Comparison of ENCODE assay signal across 1 cellular context in genomic region chr22:36467946-36468345, GRCh38.
TF ChIP-seq lines count a peak whose summit lies in the region.

No MANE protein-coding gene starts in this region.

TF ChIP-seq in HEK293, 187 proteins besides CTCF, POLR2A, EP300 and RAD21 (continued from another document):
- TF ChIP-seq ZSCAN5A (tag by site-specific recombination; IDR thresholded peaks at IDR 0.05) (no peak), OVOL3 (tag by site-specific recombination; IDR thresholded peaks at IDR 0.05) (no peak), ZNF621 (tag by site-specific recombination; IDR thresholded peaks at IDR 0.05) (no peak), ZNF214 (tag by site-specific recombination; IDR thresholded peaks at IDR 0.05; ENCODE audit: borderline replicate concordance) (no peak), ZNF677 (tag by site-specific recombination; IDR thresholded peaks at IDR 0.05) (no peak), RBAK (tag by site-specific recombination; IDR thresholded peaks at IDR 0.05) (no peak), HIC1 (tag by site-specific recombination; IDR thresholded peaks at IDR 0.05) (0 out of 2 replicates have a peak, but pooled peaks have one; percentile 22), SP2 (tag by site-specific recombination; IDR thresholded peaks at IDR 0.05) (no peak), ZNF791 (tag by site-specific recombination; IDR thresholded peaks at IDR 0.05) (no peak), BCL6B (tag by site-specific recombination; IDR thresholded peaks at IDR 0.05) (no peak), ZNF132 (tag by site-specific recombination; IDR thresholded peaks at IDR 0.05; ENCODE audit: borderline replicate concordance) (no peak), ZNF785 (tag by site-specific recombination; IDR thresholded peaks at IDR 0.05) (no peak), ZEB2 (tag by site-specific recombination; IDR thresholded peaks at IDR 0.05) (no peak), ZBTB26 (tag by site-specific recombination; optimal IDR thresholded peaks at IDR 0.05) (peak; percentile 9), ZNF707 (tag by site-specific recombination; IDR thresholded peaks at IDR 0.05) (no peak), ZNF837 (tag by site-specific recombination; IDR thresholded peaks at IDR 0.05) (no peak), ZNF148 (tag by site-specific recombination; IDR thresholded peaks at IDR 0.05; ENCODE audit: borderline replicate concordance) (no peak), ZNF112 (tag by site-specific recombination; IDR thresholded peaks at IDR 0.05) (no peak), ZNF416 (tag by site-specific recombination; IDR thresholded peaks at IDR 0.05) (no peak), ZBTB21 (tag by site-specific recombination; IDR thresholded peaks at IDR 0.05) (no peak), PATZ1 (tag by site-specific recombination; IDR thresholded peaks at IDR 0.05) (peak; percentile 23; the same call in 1 of the 2 replicates), ZNF433 (tag by site-specific recombination; IDR thresholded peaks at IDR 0.05; ENCODE audit: low read depth) (no peak), ZNF449 (tag by site-specific recombination; IDR thresholded peaks at IDR 0.05) (no peak), ZBTB10 (tag by site-specific recombination; IDR thresholded peaks at IDR 0.05) (no peak)
